ENCODE assay signal across 10 cellular contexts in the genomic region with DNA sequence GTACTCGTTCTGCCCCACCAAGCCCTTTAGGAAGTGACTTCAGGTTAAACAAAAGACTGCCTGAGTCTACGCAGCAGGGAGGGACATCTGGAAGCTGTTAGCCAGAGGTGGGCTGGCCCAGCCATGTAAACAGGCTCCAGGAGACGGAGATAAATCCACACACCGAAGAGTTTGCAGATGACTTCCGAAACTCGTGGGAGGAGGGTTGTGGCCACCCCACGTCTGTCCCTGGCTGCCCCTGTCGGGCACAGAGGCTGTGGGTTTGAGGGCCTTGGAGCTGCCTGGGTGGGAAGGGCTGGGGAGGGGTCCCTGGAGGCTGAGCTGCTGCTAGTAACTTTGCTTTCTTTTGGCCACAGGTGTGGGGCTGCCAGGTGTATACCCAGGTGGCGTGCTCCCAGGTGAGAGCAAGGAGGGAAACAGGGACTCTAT. TPM values are rescaled to one million over a fixed set of nuclear protein-coding genes. Genes with fewer than 3 reads are reported as not detected.
A peak's percentile ranks its signal among the peaks of the same experiment; 100 is the strongest.
DNase-seq lines count a peak whose midpoint lies in the region; ATAC-seq and TF ChIP-seq lines count a peak whose summit lies in the region.
"Had no signal": no experiment of that assay in that cellular context is flagged by ENCODE, and none has a peak within 500 bp of the region (broad histone marks: within the 10 kb centered on the region; RNA-seq: fewer than 3 reads in every experiment).

No MANE protein-coding gene starts in this region.

- intact Hi-C loops in body of pancreas (cut with DNase I) = no loop called here

- H3K27me3 ChIP-seq in body of pancreas (no peaks in the 10 kb centered on the region), mucosa of stomach (ENCODE audit: control insufficient read depth, insufficient read depth, low read length) (no peaks in the 10 kb centered on the region)
- H3K27me3 ChIP-seq: BLaER1 treated with 17β-estradiol and CSF1 and Interleukin-3, amounts not matched to agents 10 nM and 100 nM had no signal

- H3K27ac Mint-ChIP-seq in naive thymus-derived CD8-positive, alpha-beta T cell = no peak overlapping the region

- no peaks in the 10 kb centered on the region for H3K4me1 Mint-ChIP-seq in naive thymus-derived CD8-positive, alpha-beta T cell

- ATAC-seq in body of pancreas (peak; percentile 19), HG02759 (IDR thresholded peaks at IDR 0.05; ENCODE audit: unreplicated experiment) (no peak)
- no peak for ATAC-seq in naive thymus-derived CD8-positive, alpha-beta T cell

- H3K9me3 Mint-ChIP-seq in naive thymus-derived CD8-positive, alpha-beta T cell = no peaks in the 10 kb centered on the region

- TF ChIP-seq CTCF in body of pancreas (IDR thresholded peaks at IDR 0.05) = no peak

- H3K4me3 ChIP-seq in body of pancreas = no peak overlapping the region
- H3K4me3 ChIP-seq in mucosa of stomach (ENCODE audit: low read length) = no peak overlapping the region
- H3K4me3 ChIP-seq: BLaER1 treated with 17β-estradiol and CSF1 and Interleukin-3, amounts not matched to agents 10 nM and 100 nM had no signal

- 46 to 55% methylated on average over 7 to 9 of the region's 9 CpGs for WGBS in body of pancreas, 2 donors

- no peak overlapping the region for H3K4me3 Mint-ChIP-seq in naive thymus-derived CD8-positive, alpha-beta T cell

- TF ChIP-seq POLR2A in body of pancreas (IDR thresholded peaks at IDR 0.05) = no peak

- peaks cover 0 to 3% of the 10 kb centered on the region in 2 donors for H3K36me3 ChIP-seq in body of pancreas (replicated peaks in 1 of 2; ENCODE audit: insufficient read depth in 1 of 2, low read depth in 2 of 2)
- no peaks in the 10 kb centered on the region for H3K36me3 ChIP-seq in mucosa of stomach (ENCODE audit: control insufficient read depth, insufficient read depth, low read length)
- H3K36me3 ChIP-seq: BLaER1 treated with 17β-estradiol and CSF1 and Interleukin-3, amounts not matched to agents 10 nM and 100 nM had no signal

- DNase-seq in AG08396 (ENCODE audit: low spot score) (peak; percentile 57), NCI-H1092 (lab: John Stamatoyannopoulos, UW) (peak; percentile 29), body of pancreas (peak in 3 of 4 donors; percentile 54 to 76 (median 67)), NCI-H2029 (lab: John Stamatoyannopoulos, UW) (no peak)
- no peak for DNase-seq in stimulated activated CD4-positive, alpha-beta T cell treated with anti-CD3 and anti-CD28 coated beads, Interleukin-2, amount 100 ng/mL, for 48 hours
- no peak for DNase-seq in naive thymus-derived CD8-positive, alpha-beta T cell

- peaks cover 31% of the 10 kb centered on the region for H3K4me1 ChIP-seq in body of pancreas
- H3K4me1 ChIP-seq in mucosa of stomach (ENCODE audit: control insufficient read depth, insufficient read depth, low read length) = peaks cover 11% of the 10 kb centered on the region
- H3K4me1 ChIP-seq: parathyroid adenoma had no signal

- no peaks in the 10 kb centered on the region for H3K36me3 Mint-ChIP-seq in naive thymus-derived CD8-positive, alpha-beta T cell

- POLR2A ChIA-PET in naive thymus-derived CD8-positive, alpha-beta T cell (lab: Charles Lee) = interaction anchor here (0.6 kb wide), 1 partner anchor 45 kb away, joined by 3 read pairs; no protein-coding TSS in a partner anchor

- H3K9ac ChIP-seq in mucosa of stomach (ENCODE audit: low read length) = peak overlapping the region; percentile 37
- H3K9ac ChIP-seq: BLaER1 treated with 17β-estradiol and CSF1 and Interleukin-3, amounts not matched to agents 10 nM and 100 nM; parathyroid adenoma had no signal

- H3K27me3 Mint-ChIP-seq in naive thymus-derived CD8-positive, alpha-beta T cell = peaks cover 0 to 2% (median 0%) of the 10 kb centered on the region in 5 donors

- no peaks in the 10 kb centered on the region for H3K9me3 ChIP-seq in body of pancreas
- H3K9me3 ChIP-seq in mucosa of stomach (ENCODE audit: control insufficient read depth, low read length) = no peaks in the 10 kb centered on the region
- H3K9me3 ChIP-seq: BLaER1 treated with 17β-estradiol and CSF1 and Interleukin-3, amounts not matched to agents 10 nM and 100 nM had no signal

- H3K27ac ChIP-seq in body of pancreas = peak overlapping the region; percentile 64 to 83 (median 74)
- H3K27ac ChIP-seq: BLaER1 treated with 17β-estradiol and CSF1 and Interleukin-3, amounts not matched to agents 10 nM and 100 nM; parathyroid adenoma had no signal

RNA-seq across cellular contexts. Expression of a gene that starts 15.6 kb away (rescaled TPM):
- 100 to 1,000 TPM in 1 of 2 donors, 10 to 100 TPM in 1; 92.6 to 131 TPM for total RNA-seq in body of pancreas
- not detected for total RNA-seq in naive thymus-derived CD8-positive, alpha-beta T cell
- not detected for polyA plus RNA-seq in naive thymus-derived CD8-positive, alpha-beta T cell

RNA-seq across cellular contexts. Expression of a gene that starts 40.1 kb away (rescaled TPM):
- total RNA-seq in body of pancreas = 10 to 100 TPM; 10.1 to 27.4 TPM
- 10 to 100 TPM; 14.1 to 14.6 TPM for total RNA-seq in naive thymus-derived CD8-positive, alpha-beta T cell
- 1 to 10 TPM; 2.8 to 4.8 (median 3.4) TPM for polyA plus RNA-seq in naive thymus-derived CD8-positive, alpha-beta T cell

Comparison
In these comparisons a context has a peak if more than half of its experiments do, and no peak if none do; other contexts are left out.
1. DNase-seq: peak in AG08396 (single experiment), NCI-H1092 (single experiment) and body of pancreas (3 of 4); none in stimulated activated CD4-positive, alpha-beta T cell treated with anti-CD3 and anti-CD28 coated beads, Interleukin-2, amount 100 ng/mL, for 48 hours (0 of 2), naive thymus-derived CD8-positive, alpha-beta T cell (0 of 10) and NCI-H2029 (single experiment).
2. RNA of a gene that starts 15.6 kb away (total RNA-seq): 92.6 to 131 TPM in body of pancreas; not detected in naive thymus-derived CD8-positive, alpha-beta T cell; every median in the first group is over 10 times any median in the second.